In genomic region chrX:153469811-153470410, GRCh38 we compare ENCODE assay signal across 8 cellular contexts. TPM values are rescaled to one million over a fixed set of nuclear protein-coding genes. Genes with fewer than 3 reads are reported as not detected.
A peak's percentile ranks its signal among the peaks of the same experiment; 100 is the strongest.
DNase-seq lines count a peak whose midpoint lies in the region; ATAC-seq, FAIRE-seq and TF ChIP-seq lines count a peak whose summit lies in the region.

No MANE protein-coding gene starts in this region.

- H3K4me1 Mint-ChIP-seq in activated naive CD4-positive, alpha-beta T cell treated with anti-CD3 and anti-CD28 coated beads, Interleukin-2, amount 10 ng/mL, durations not matched to agents 7 days and 5 days: peaks cover 25% of the 10 kb centered on the region

- H3K9me3 Mint-ChIP-seq in activated naive CD4-positive, alpha-beta T cell treated with anti-CD3 and anti-CD28 coated beads, Interleukin-2, amount 10 ng/mL, durations not matched to agents 7 days and 5 days: no peaks in the 10 kb centered on the region

- peaks cover 3% of the 10 kb centered on the region; the same call in 1 of the 2 replicates for H3K4me1 ChIP-seq in Karpas-422 (ENCODE audit: low read length)

- no peaks in the 10 kb centered on the region for H3K27me3 ChIP-seq in Karpas-422 (ENCODE audit: low read length)

- no peaks in the 10 kb centered on the region for H3K36me3 Mint-ChIP-seq in activated naive CD4-positive, alpha-beta T cell treated with anti-CD3 and anti-CD28 coated beads, Interleukin-2, amount 10 ng/mL, durations not matched to agents 7 days and 5 days

- H3K4me3 ChIP-seq in Karpas-422 (ENCODE audit: low read length) (peak overlapping the region; percentile 89), skeletal muscle cell (ENCODE audit: low read depth, low read length) (peak overlapping the region; percentile 71)

- peaks cover 27% of the 10 kb centered on the region for H3K79me2 ChIP-seq in Karpas-422 (ENCODE audit: low read length)

- no peak overlapping the region; the same call in 1 of the 2 replicates for H2AFZ ChIP-seq in Karpas-422 (ENCODE audit: low read length)

- DNase-seq in NCI-H748 (lab: John Stamatoyannopoulos, UW; ENCODE audit: unreplicated experiment): peak; percentile 57
- no peak for DNase-seq in NCI-H748 treated with DMSO at 0.1 percent for 48 hours (lab: John Stamatoyannopoulos, UW)
- peak; percentile 62 for DNase-seq in H54 (ENCODE audit: insufficient read length, low spot score)
- peak; percentile 71 for DNase-seq in Karpas-422
- DNase-seq in activated naive CD4-positive, alpha-beta T cell treated with anti-CD3 and anti-CD28 coated beads, Interleukin-2, amount 10 ng/mL, durations not matched to agents 7 days and 5 days: peak; percentile 62
- DNase-seq in left ventricle myocardium superior: no peak
- DNase-seq in skeletal muscle cell (ENCODE audit: low read depth): no peak
- DNase-seq in KG1 (lab: John Stamatoyannopoulos, UW): no peak

- no peak for TF ChIP-seq POLR2A in H54 (IDR thresholded peaks at IDR 0.05; ENCODE audit: low read depth, low read length)

- H3K4me2 ChIP-seq in Karpas-422 (ENCODE audit: low read depth, low read length, poor library complexity, severe bottlenecking): peak overlapping the region; percentile 74

- intact Hi-C loops in left ventricle myocardium superior (cut with micrococcal nuclease): no loop called here

- peak overlapping the region; percentile 91 for H3K9ac ChIP-seq in Karpas-422 (ENCODE audit: low read length)

- peaks cover 1% of the 10 kb centered on the region; the same call in 1 of the 2 replicates for H4K20me1 ChIP-seq in Karpas-422 (ENCODE audit: insufficient read depth, low read depth, low read length)

- no peaks in the 10 kb centered on the region for H3K9me3 ChIP-seq in Karpas-422 (ENCODE audit: low read length)

- peak; percentile 39 for ATAC-seq in left ventricle myocardium superior

- H3K27me3 Mint-ChIP-seq in activated naive CD4-positive, alpha-beta T cell treated with anti-CD3 and anti-CD28 coated beads, Interleukin-2, amount 10 ng/mL, durations not matched to agents 7 days and 5 days: peaks cover 8% of the 10 kb centered on the region

- H3K9me2 ChIP-seq in Karpas-422 (replicated peaks; ENCODE audit: insufficient read depth, low read length): no peaks in the 10 kb centered on the region

- no peak for FAIRE-seq in H54 (lab: Jason Lieb, UNC)

- CTCF ChIA-PET in activated naive CD4-positive, alpha-beta T cell treated with anti-CD3 and anti-CD28 coated beads, Interleukin-2, amount 10 ng/mL, durations not matched to agents 7 days and 5 days (lab: Charles Lee): interaction anchor here (0.6 to 5.2 kb wide), 10 partner anchors 9 to 285 kb away, joined by 3 to 39 read pairs (median 3); partner anchors contain the start of gene CCNQ

- H3K4me3 Mint-ChIP-seq in activated naive CD4-positive, alpha-beta T cell treated with anti-CD3 and anti-CD28 coated beads, Interleukin-2, amount 10 ng/mL, durations not matched to agents 7 days and 5 days: peak overlapping the region; percentile 79

- peak overlapping the region; percentile 87 for H3K27ac Mint-ChIP-seq in activated naive CD4-positive, alpha-beta T cell treated with anti-CD3 and anti-CD28 coated beads, Interleukin-2, amount 10 ng/mL, durations not matched to agents 7 days and 5 days

- H3K36me3 ChIP-seq in Karpas-422 (ENCODE audit: insufficient read depth, low read length): no peaks in the 10 kb centered on the region

- H3K27ac ChIP-seq in Karpas-422 (ENCODE audit: low read length): no peak overlapping the region

RNA-seq across cellular contexts. Expression of gene HAUS7, which starts 0.5 kb away (rescaled TPM):
- 36.2 and 47.6 TPM in 2 replicates for total RNA-seq in Karpas-422 (2014; rRNA removed; shearing (Covaris generic); ENCODE audit: low replicate concordance)
- total RNA-seq in left ventricle myocardium superior: 16.2 TPM

RNA-seq across cellular contexts. Expression of gene TREX2, which starts 24.1 kb away (rescaled TPM):
- total RNA-seq in Karpas-422 (2014; rRNA removed; shearing (Covaris generic); ENCODE audit: low replicate concordance): 0.30 and 1.2 TPM in 2 replicates
- total RNA-seq in left ventricle myocardium superior: 0.25 TPM

RNA-seq across cellular contexts. Expression of gene BGN, which starts 24.9 kb away (rescaled TPM):
- total RNA-seq in Karpas-422 (2014; rRNA removed; shearing (Covaris generic); ENCODE audit: low replicate concordance): not detected in 2 replicates
- 40.6 TPM for total RNA-seq in left ventricle myocardium superior

RNA-seq across cellular contexts. Expression of gene ATP2B3, which starts 47.5 kb away (rescaled TPM):
- not detected in 2 replicates for total RNA-seq in Karpas-422 (2014; rRNA removed; shearing (Covaris generic); ENCODE audit: low replicate concordance)
- not detected for total RNA-seq in left ventricle myocardium superior

RNA-seq across cellular contexts. Expression of gene ZFP92, which starts 58.6 kb away (rescaled TPM):
- total RNA-seq in Karpas-422 (2014; rRNA removed; shearing (Covaris generic); ENCODE audit: low replicate concordance): not detected in 2 replicates
- total RNA-seq in left ventricle myocardium superior: 0.57 TPM

Comparison
In these comparisons a context has a peak if more than half of its experiments do, and no peak if none do; other contexts are left out.
1. DNase-seq: peak in NCI-H748 (single experiment), H54 (single experiment), Karpas-422 (single experiment) and activated naive CD4-positive, alpha-beta T cell treated with anti-CD3 and anti-CD28 coated beads, Interleukin-2, amount 10 ng/mL, durations not matched to agents 7 days and 5 days (single experiment); none in NCI-H748 treated with DMSO at 0.1 percent for 48 hours (single experiment), left ventricle myocardium superior (single experiment), skeletal muscle cell (single experiment) and KG1 (single experiment).
2. RNA of gene BGN, which starts 24.9 kb away (total RNA-seq): 40.6 TPM in left ventricle myocardium superior (single experiment); not detected in Karpas-422; every median in the first group is over 10 times any median in the second.